In the genomic region with DNA sequence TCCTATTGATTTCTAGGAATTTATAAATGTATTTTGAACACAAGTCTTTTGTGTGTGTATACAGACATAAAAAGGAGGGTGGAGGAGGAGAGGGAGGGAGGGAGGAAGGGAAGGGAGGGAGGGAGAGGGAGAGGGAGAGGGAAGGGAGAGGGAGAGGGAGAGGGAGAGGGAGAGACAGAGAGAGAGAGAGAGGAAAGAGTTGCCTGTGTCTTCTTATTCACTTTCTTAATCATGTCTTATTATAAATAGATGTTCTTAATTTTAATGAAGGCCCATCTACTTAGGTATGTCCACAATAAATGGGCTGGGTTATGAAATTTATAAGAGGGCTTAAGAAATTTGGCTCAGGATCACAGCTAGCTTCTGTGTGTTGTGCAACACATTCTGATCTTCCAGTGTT, we compare ENCODE assay signal across 21 cellular contexts.
"Had no signal": no experiment of that assay in that cellular context is flagged by ENCODE, and none has a peak within 500 bp of the region (broad histone marks: within the 10 kb centered on the region; RNA-seq: fewer than 3 reads in every experiment).

No MANE protein-coding gene starts in this region.

- ATAC-seq: SK-N-SH treated with all-trans-retinoic acid at 6 μM for 48 hours had no signal

- FAIRE-seq: HTR-8/SVneo had no signal

- H3K27ac ChIP-seq: HL-60, KMS-11, RWPE1, SJCRH30 had no signal

- H3K9ac ChIP-seq: KMS-11 had no signal

- H3K4me1 ChIP-seq: SJCRH30 had no signal

- H3K4me3 ChIP-seq: SJCRH30 had no signal

- H3K4me2 ChIP-seq: KMS-11 had no signal

- H3K9me3 ChIP-seq: SJCRH30 had no signal

- H3K27me3 ChIP-seq: SJCRH30 had no signal

- DNase-seq: Kasumi-1, MM.1S, NCI-H1092 treated with DMSO at 0.1 percent for 48 hours, NCI-H1436, NCI-H187, NCI-H2029, NCI-H2081 treated with DMSO at 0.1 percent for 48 hours, NCI-H2171, NCI-H226, NCI-H446, NCI-H510A, NCI-H524 treated with DMSO at 0.1 percent for 48 hours, NCI-H69, NCI-H774, SHP77 treated with DMSO at 0.1 percent for 48 hours, SJCRH30 had no signal
